1 cellular context compared by ENCODE assay signal in the genomic region with DNA sequence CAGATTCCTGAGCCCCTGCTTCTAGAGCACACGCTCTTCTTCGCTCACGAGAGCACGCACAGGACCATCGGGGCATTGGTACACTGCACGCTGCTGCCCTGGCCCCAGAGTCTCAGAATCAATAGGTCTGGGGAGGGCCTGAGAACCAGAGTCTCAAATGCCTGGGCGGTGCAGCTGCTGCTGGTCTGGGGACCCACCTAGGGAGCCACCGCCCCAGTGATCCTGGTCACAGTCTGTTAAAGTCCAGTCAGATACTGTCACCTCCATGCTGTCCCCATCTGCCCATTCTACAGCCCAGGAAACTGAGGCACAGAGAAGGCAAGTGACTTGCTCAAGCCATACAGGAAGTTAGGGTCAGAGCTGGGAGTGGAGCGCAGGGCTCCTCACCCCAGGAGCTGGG.
TF ChIP-seq lines count a peak whose summit lies in the region.

No MANE protein-coding gene starts in this region.

TF ChIP-seq in K562, 482 proteins besides CTCF, POLR2A, EP300 and RAD21:
- TF ChIP-seq, protein P1, sequence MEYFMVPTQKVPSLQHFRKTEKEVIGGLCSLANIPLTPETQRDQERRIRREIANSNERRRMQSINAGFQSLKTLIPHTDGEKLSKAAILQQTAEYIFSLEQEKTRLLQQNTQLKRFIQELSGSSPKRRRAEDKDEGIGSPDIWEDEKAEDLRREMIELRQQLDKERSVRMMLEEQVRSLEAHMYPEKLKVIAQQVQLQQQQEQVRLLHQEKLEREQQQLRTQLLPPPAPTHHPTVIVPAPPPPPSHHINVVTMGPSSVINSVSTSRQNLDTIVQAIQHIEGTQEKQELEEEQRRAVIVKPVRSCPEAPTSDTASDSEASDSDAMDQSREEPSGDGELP (CRISPR knock-in tag; IDR thresholded peaks at IDR 0.05; ENCODE audit: borderline replicate concordance) = no peak
- 0 out of 4 replicates have a peak, but pooled peaks of 1 of the 2 experiments have one; percentile 24 for TF ChIP-seq RCOR1 (IDR thresholded peaks at IDR 0.05; ENCODE audit: borderline replicate concordance in 1 of 2, low read depth in 2 of 2, low read length in 2 of 2)
- TF ChIP-seq KDM1A (IDR thresholded peaks at IDR 0.05) = peak in 1 of 2 experiments; percentile 21; a peak in 1 of 4 replicates
- peak; percentile 85 for TF ChIP-seq RBM25 (IDR thresholded peaks at IDR 0.05; ENCODE audit: low read depth, low read length, severe bottlenecking)
- peak; percentile 50; the same call in 1 of the 2 replicates for TF ChIP-seq HDAC2 (IDR thresholded peaks at IDR 0.05)
- peak; percentile 87 for TF ChIP-seq BCOR (IDR thresholded peaks at IDR 0.05)
